ENCODE assay signal across 8 cellular contexts in the genomic region with DNA sequence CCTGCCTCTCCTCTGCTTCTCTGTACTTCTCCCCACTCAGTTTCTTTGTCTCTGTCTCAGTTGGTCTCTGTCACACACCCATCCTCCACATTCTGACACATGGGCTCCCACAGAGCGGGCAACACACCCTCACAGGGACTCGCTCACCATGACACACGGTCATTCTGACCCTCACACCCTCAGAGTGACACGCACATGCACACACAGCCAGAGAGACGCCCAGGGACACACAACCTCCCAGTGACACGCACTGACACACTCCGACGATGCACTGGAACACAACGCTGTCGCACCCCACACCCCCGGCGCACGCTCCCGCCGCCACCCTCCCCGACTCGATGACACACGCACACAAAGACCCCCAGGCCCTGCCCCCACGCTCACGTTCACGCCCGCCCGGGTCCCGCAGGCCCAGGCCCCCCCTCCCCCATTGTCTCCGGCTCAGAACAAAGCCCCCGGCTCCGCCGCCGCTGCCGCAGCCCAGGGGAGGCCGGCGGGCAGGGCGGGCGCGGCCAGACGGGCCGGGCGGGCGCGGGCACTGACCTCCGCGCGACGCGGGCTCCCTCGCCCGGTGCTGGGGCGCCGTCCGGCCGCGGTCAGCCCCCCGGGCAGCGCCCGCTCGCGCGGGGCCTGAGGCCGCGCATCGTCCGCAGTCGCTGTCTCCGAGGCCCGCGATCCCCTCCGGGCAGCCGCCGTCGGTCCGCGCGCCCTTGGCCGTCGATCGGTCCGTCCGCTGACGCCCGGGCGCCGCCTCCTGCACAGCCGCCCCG. TPM values are rescaled to one million over a fixed set of nuclear protein-coding genes. Genes with fewer than 3 reads are reported as not detected.
DNase-seq lines count a peak whose midpoint lies in the region; ATAC-seq and TF ChIP-seq lines count a peak whose summit lies in the region.

No MANE protein-coding gene starts in this region.

- DNase-seq in GM23338 (ENCODE audit: low spot score), result peak; percentile 41
- peak; percentile 35 for DNase-seq in activated T-cell treated with anti-CD3 and anti-CD28 coated beads, Interleukin-2, amount 50 U/mL, for 4 hours
- peak; percentile 49 to 83 (median 78) for DNase-seq in right cardiac atrium
- DNase-seq in MM.1S, result no peak
- DNase-seq in ACHN, result no peak
- no peak for DNase-seq in kidney glomerular epithelial cell (lab: John Stamatoyannopoulos, UW)

- H3K4me2 ChIP-seq in GM23338 (peak overlapping the region; percentile 75), MM.1S (ENCODE audit: low read depth, low read length) (no peak overlapping the region)

- in situ Hi-C loops in ACHN (cut with HindIII; ENCODE audit: low pct_ligation_motif_present, low pct_unique_long_range_greater_than_20kb, low sequenced_read_pairs), result no loop called here

- no peaks in the 10 kb centered on the region for H3K36me3 ChIP-seq in GM23338 (ENCODE audit: insufficient read depth)
- H3K36me3 ChIP-seq in MM.1S (replicated peaks; ENCODE audit: insufficient read depth, low read length), result no peaks in the 10 kb centered on the region

- H3K4me3 ChIP-seq in GM23338, result peak overlapping the region; percentile 57
- H3K4me3 ChIP-seq in right cardiac atrium (ENCODE audit: low read length), result peak overlapping the region; percentile 71
- H3K4me3 ChIP-seq in skin epidermis, result peak overlapping the region; percentile 25 to 50 (median 31)
- H3K4me3 ChIP-seq in MM.1S (ENCODE audit: low read length), result no peak overlapping the region

- H3K27me3 ChIP-seq in GM23338 (ENCODE audit: insufficient read depth) (peaks cover 77% of the 10 kb centered on the region), right cardiac atrium (ENCODE audit: control insufficient read depth, insufficient read depth) (no peaks in the 10 kb centered on the region), MM.1S (replicated peaks; ENCODE audit: insufficient read depth, low read length) (peaks cover 58% of the 10 kb centered on the region)

- peaks cover 16% of the 10 kb centered on the region for H3K27me3 Mint-ChIP-seq in GM23338 (ENCODE audit: insufficient read depth, low read depth, poor library complexity)
- H3K27me3 Mint-ChIP-seq in activated T-cell treated with anti-CD3 and anti-CD28 coated beads, Interleukin-2, amount 50 U/mL, for 4 hours (ENCODE audit: low read depth), result peaks cover 3% of the 10 kb centered on the region

- no peak overlapping the region for H3K27ac Mint-ChIP-seq in GM23338

- H4K20me1 ChIP-seq in GM23338 (replicated peaks; ENCODE audit: insufficient read depth) (no peaks in the 10 kb centered on the region; the same call in 1 of the 2 replicates), MM.1S (ENCODE audit: insufficient read depth, low read length) (no peaks in the 10 kb centered on the region)

- no peak overlapping the region for H3K4me3 Mint-ChIP-seq in GM23338
- H3K4me3 Mint-ChIP-seq in activated T-cell treated with anti-CD3 and anti-CD28 coated beads, Interleukin-2, amount 50 U/mL, for 4 hours, result no peak overlapping the region

- H3K27ac ChIP-seq in GM23338 (ENCODE audit: low read depth) (no peak overlapping the region), right cardiac atrium (ENCODE audit: low read length) (peak overlapping the region; percentile 55), skin epidermis (peak overlapping the region in 17 of 21 experiments; percentile 4 to 79 (median 61)), MM.1S (ENCODE audit: low read length) (no peak overlapping the region)

- H3K9me2 ChIP-seq in GM23338 (ENCODE audit: insufficient read depth) (0 out of 2 replicates have a peak, but pooled peaks cover 5% of the 10 kb centered on the region), MM.1S (replicated peaks; ENCODE audit: insufficient read depth, low read length) (no peaks in the 10 kb centered on the region)

- H3F3A ChIP-seq in GM23338 (replicated peaks; ENCODE audit: low read depth), result peaks cover 10% of the 10 kb centered on the region; the same call in 1 of the 2 replicates
- no peaks in the 10 kb centered on the region for H3F3A ChIP-seq in MM.1S (ENCODE audit: insufficient read depth, low read length)

- H3K9me3 ChIP-seq in right cardiac atrium (ENCODE audit: control insufficient read depth, low read length) (no peaks in the 10 kb centered on the region), MM.1S (replicated peaks; ENCODE audit: insufficient read depth, low read length) (no peaks in the 10 kb centered on the region)

- peaks cover 8% of the 10 kb centered on the region for H3K4me1 ChIP-seq in GM23338 (ENCODE audit: insufficient read depth)
- H3K4me1 ChIP-seq in right cardiac atrium (ENCODE audit: control insufficient read depth, insufficient read depth, low read length), result peaks cover 3% of the 10 kb centered on the region
- no peaks in the 10 kb centered on the region for H3K4me1 ChIP-seq in MM.1S (ENCODE audit: low read length)

- WGBS in right cardiac atrium, result 2% methylated on average over 84 of the region's 84 CpGs

- ATAC-seq in GM23338 (peak; percentile 58), right cardiac atrium (peak; percentile 60 to 71), HG02938 (IDR thresholded peaks at IDR 0.05; ENCODE audit: unreplicated experiment) (no peak)
- peak; percentile 61 to 69 for ATAC-seq in activated T-cell treated with anti-CD3 and anti-CD28 coated beads, Interleukin-2, amount 50 U/mL, for 4 hours

- H3K36me3 Mint-ChIP-seq in GM23338 (ENCODE audit: low read depth), result no peaks in the 10 kb centered on the region
- H3K36me3 Mint-ChIP-seq in activated T-cell treated with anti-CD3 and anti-CD28 coated beads, Interleukin-2, amount 50 U/mL, for 4 hours (ENCODE audit: insufficient read depth), result no peaks in the 10 kb centered on the region

- H3K9me3 Mint-ChIP-seq in GM23338, result no peaks in the 10 kb centered on the region
- no peaks in the 10 kb centered on the region for H3K9me3 Mint-ChIP-seq in activated T-cell treated with anti-CD3 and anti-CD28 coated beads, Interleukin-2, amount 50 U/mL, for 4 hours

- H2AFZ ChIP-seq in GM23338 (peak overlapping the region; percentile 88; the same call in 1 of the 2 replicates), MM.1S (ENCODE audit: low read length) (no peak overlapping the region)

- intact Hi-C loops in right cardiac atrium (cut with DNase I), result no loop called here

- H3K79me2 ChIP-seq in GM23338 (replicated peaks; ENCODE audit: insufficient read depth), result no peaks in the 10 kb centered on the region
- no peaks in the 10 kb centered on the region for H3K79me2 ChIP-seq in MM.1S (ENCODE audit: low read length)

- no peak overlapping the region for H3K9ac ChIP-seq in MM.1S (ENCODE audit: low read length)

- no peak for TF ChIP-seq CTCF in GM23338 (conservative IDR thresholded peaks at IDR 0.05; ENCODE audit: low read depth in 2 of 2)
- TF ChIP-seq CTCF in MM.1S (IDR thresholded peaks at IDR 0.05; ENCODE audit: low read length), result no peak

- H3K4me1 Mint-ChIP-seq in GM23338, result peaks cover 10% of the 10 kb centered on the region
- H3K4me1 Mint-ChIP-seq in activated T-cell treated with anti-CD3 and anti-CD28 coated beads, Interleukin-2, amount 50 U/mL, for 4 hours (ENCODE audit: low read depth), result peaks cover 3% of the 10 kb centered on the region

TF ChIP-seq in GM23338, 12 proteins besides CTCF, POLR2A, EP300 and RAD21:
- no peak for TF ChIP-seq ZNF114 (CRISPR knock-in tag; IDR thresholded peaks at IDR 0.05)
- 0 out of 2 replicates have a peak, but pooled peaks have one; percentile 22 for TF ChIP-seq POLR2AphosphoS5 (IDR thresholded peaks at IDR 0.05; ENCODE audit: low read depth)
TF ChIP-seq in GM23338: peak in this region for 1.

RNA-seq across cellular contexts. Expression of gene DCHS1, which starts 0.4 kb away (rescaled TPM):
- 16.5 and 20.7 TPM in 2 replicates for total RNA-seq in GM23338 (2014; rRNA removed; shearing (Covaris generic))
- polyA plus RNA-seq in GM23338 (2016; fragmentation: Nextera tagmentation; extraction: Ambion mirVana) (1.9 and 2.3 TPM in 2 replicates), right cardiac atrium (6.4 TPM)
- under 1 TPM; 0.28 to 0.40 (median 0.33) TPM for total RNA-seq in activated T-cell treated with anti-CD3 and anti-CD28 coated beads, Interleukin-2, amount 50 U/mL, for 4 hours
- total RNA-seq in right cardiac atrium, result 10 to 100 TPM; 12.4 to 19.2 (median 14.9) TPM

RNA-seq across cellular contexts. Expression of gene MRPL17, which starts 27.9 kb away (rescaled TPM):
- 26.7 and 53.8 TPM in 2 replicates for total RNA-seq in GM23338 (2014; rRNA removed; shearing (Covaris generic))
- polyA plus RNA-seq in GM23338 (2016; fragmentation: Nextera tagmentation; extraction: Ambion mirVana) (81.8 and 85.5 TPM in 2 replicates), right cardiac atrium (44.7 TPM)
- total RNA-seq in activated T-cell treated with anti-CD3 and anti-CD28 coated beads, Interleukin-2, amount 50 U/mL, for 4 hours, result 100 to 1,000 TPM; 149 to 162 (median 156) TPM
- total RNA-seq in right cardiac atrium, result 10 to 100 TPM; 36.7 to 45.1 (median 41.9) TPM

RNA-seq across cellular contexts. Expression of gene TPP1, which starts 36.0 kb away (rescaled TPM):
- total RNA-seq in GM23338 (2014; rRNA removed; shearing (Covaris generic)), result 49.7 and 73.5 TPM in 2 replicates
- polyA plus RNA-seq in GM23338 (2016; fragmentation: Nextera tagmentation; extraction: Ambion mirVana), result 18.7 and 21.7 TPM in 2 replicates
- total RNA-seq in activated T-cell treated with anti-CD3 and anti-CD28 coated beads, Interleukin-2, amount 50 U/mL, for 4 hours, result 10 to 100 TPM; 25.4 to 35.6 (median 27.3) TPM
- total RNA-seq in right cardiac atrium, result 10 to 100 TPM; 56.7 to 98.3 (median 78.2) TPM
- 52.6 TPM for polyA plus RNA-seq in right cardiac atrium

RNA-seq across cellular contexts. Expression of gene TAF10, which starts 43.2 kb away (rescaled TPM):
- total RNA-seq in GM23338 (2014; rRNA removed; shearing (Covaris generic)), result 102 and 108 TPM in 2 replicates
- polyA plus RNA-seq in GM23338 (2016; fragmentation: Nextera tagmentation; extraction: Ambion mirVana) (253 and 277 TPM in 2 replicates), right cardiac atrium (100 TPM)
- total RNA-seq in activated T-cell treated with anti-CD3 and anti-CD28 coated beads, Interleukin-2, amount 50 U/mL, for 4 hours, result 100 to 1,000 TPM; 163 to 191 (median 188) TPM
- 100 to 1,000 TPM in 2 of 4 donors, 10 to 100 TPM in 2; 96.9 to 115 (median 99.1) TPM for total RNA-seq in right cardiac atrium

RNA-seq across cellular contexts. Expression of gene ILK, which starts 51.6 kb away (rescaled TPM):
- 75.1 and 91.0 TPM in 2 replicates for total RNA-seq in GM23338 (2014; rRNA removed; shearing (Covaris generic))
- polyA plus RNA-seq in GM23338 (2016; fragmentation: Nextera tagmentation; extraction: Ambion mirVana), result 62.6 and 64.5 TPM in 2 replicates
- total RNA-seq in activated T-cell treated with anti-CD3 and anti-CD28 coated beads, Interleukin-2, amount 50 U/mL, for 4 hours, result 10 to 100 TPM; 38.6 to 48.9 (median 45.0) TPM
- total RNA-seq in right cardiac atrium, result 100 to 1,000 TPM; 176 to 196 (median 192) TPM
- polyA plus RNA-seq in right cardiac atrium, result 180 TPM

Comparison
In these comparisons a context has a peak if more than half of its experiments do, and no peak if none do; other contexts are left out.
1. DNase-seq: peak in GM23338 (single experiment), activated T-cell treated with anti-CD3 and anti-CD28 coated beads, Interleukin-2, amount 50 U/mL, for 4 hours (single experiment) and right cardiac atrium (3 of 3); none in MM.1S (single experiment), ACHN (single experiment) and kidney glomerular epithelial cell (single experiment).
2. H3K27ac ChIP-seq: peak in right cardiac atrium (single experiment) and skin epidermis (17 of 21); none in GM23338 (single experiment) and MM.1S (single experiment).
3. RNA of gene DCHS1, which starts 0.4 kb away (total RNA-seq): 16.5 to 20.7 TPM in GM23338 and 12.4 to 19.2 TPM in right cardiac atrium; 0.28 to 0.40 TPM in activated T-cell treated with anti-CD3 and anti-CD28 coated beads, Interleukin-2, amount 50 U/mL, for 4 hours; every median in the first group is over 4 times any median in the second.